ENCODE assay signal across 14 cellular contexts in genomic region chr2:105118960-105119359, GRCh38.
A peak's percentile ranks its signal among the peaks of the same experiment; 100 is the strongest.
DNase-seq lines count a peak whose midpoint lies in the region; ATAC-seq, FAIRE-seq and TF ChIP-seq lines count a peak whose summit lies in the region.
"Had no signal": no experiment of that assay in that cellular context is flagged by ENCODE, and none has a peak within 500 bp of the region (broad histone marks: within the 10 kb centered on the region; RNA-seq: fewer than 3 reads in every experiment).

No MANE protein-coding gene starts in this region.

- no peak overlapping the region for H3K4me3 ChIP-seq in AG04450 (ENCODE audit: low read depth, low read length)
- no peak overlapping the region for H3K4me3 ChIP-seq in HCT116 (replicated peaks in 1 of 2; ENCODE audit: low read depth in 1 of 2, low read length in 2 of 2)
- H3K4me3 ChIP-seq in H1 (ENCODE audit: extremely low read depth in 1 of 4, insufficient read depth in 2 of 4, low read depth in 3 of 4, low read length in 4 of 4) = peak overlapping the region in 2 of 4 experiments; percentile 33 to 56; a peak in 3 of 8 replicates

- H3K18ac ChIP-seq in H1 (ENCODE audit: extremely low read depth, low read length) = 0 out of 2 replicates have a peak overlapping the region, but pooled peaks have one; percentile 36

- no peaks in the 10 kb centered on the region for H3K23me2 ChIP-seq in H1 (ENCODE audit: low read depth, low read length)

- TF ChIP-seq POLR2A in HCT116 (IDR thresholded peaks at IDR 0.05; ENCODE audit: borderline replicate concordance, extremely low read depth, insufficient read depth, insufficient read length) (no peak), H1 (IDR thresholded peaks at IDR 0.05; ENCODE audit: control extremely low read depth in 1 of 2, low read depth in 2 of 2, low read length in 2 of 2) (no peak)

- H3K9ac ChIP-seq in HCT116 (ENCODE audit: low read length) (no peak overlapping the region), H1 (replicated peaks in 1 of 4; ENCODE audit: extremely low read depth in 1 of 4, low read depth in 3 of 4, low read length in 3 of 4) (no peak overlapping the region)

- H3K79me2 ChIP-seq in HCT116 (ENCODE audit: insufficient read depth, low read length) (no peaks in the 10 kb centered on the region), H1 (ENCODE audit: control insufficient read depth in 1 of 2, insufficient read depth in 2 of 2, low read length in 2 of 2) (no peaks in the 10 kb centered on the region)

- ATAC-seq in HCT116 (peak; percentile 63), naive B cell (ENCODE audit: low read depth in 2 of 2) (peak in 1 of 2 donors; percentile 46)

- H3K9me3 ChIP-seq in AG04450 (ENCODE audit: control insufficient read depth, insufficient read depth, low read length) (no peaks in the 10 kb centered on the region; the same call in 1 of the 2 replicates), HCT116 (ENCODE audit: control insufficient read depth in 1 of 2, insufficient read depth in 1 of 2, low read depth in 1 of 2, low read length in 2 of 2) (no peaks in the 10 kb centered on the region), H1 (ENCODE audit: insufficient read depth in 2 of 2, low read depth in 1 of 2, low read length in 1 of 2) (no peaks in the 10 kb centered on the region)

- H2AFZ ChIP-seq in HCT116 (ENCODE audit: low read depth, low read length, poor library complexity, severe bottlenecking) (no peak overlapping the region), H1 (ENCODE audit: low read length) (peak overlapping the region; percentile 95; the same call in 1 of the 2 replicates)

- no peaks in the 10 kb centered on the region for H3K79me1 ChIP-seq in H1 (ENCODE audit: low read depth, low read length)

- peak overlapping the region; percentile 67 for H4K5ac ChIP-seq in H1 (ENCODE audit: insufficient read length, low read depth, low read length)

- no peak overlapping the region for H2BK120ac ChIP-seq in H1 (replicated peaks; ENCODE audit: low read depth, low read length)

- H3K4me1 ChIP-seq in HCT116 (ENCODE audit: control insufficient read depth in 1 of 2, insufficient read depth in 2 of 2, low read length in 2 of 2) (no peaks in the 10 kb centered on the region), H1 (replicated peaks in 1 of 4; ENCODE audit: control insufficient read depth in 3 of 4, insufficient read depth in 4 of 4, low read length in 3 of 4) (no peaks in the 10 kb centered on the region)

- H3K4me1 Mint-ChIP-seq in naive B cell = peaks cover 0 to 6% (median 0%) of the 10 kb centered on the region in 3 donors
- H3K4me1 Mint-ChIP-seq: CD4-positive, alpha-beta memory T cell; central memory CD8-positive, alpha-beta T cell had no signal

- TF ChIP-seq RAD21 in HCT116 (IDR thresholded peaks at IDR 0.05; ENCODE audit: low read depth) (no peak), H1 (IDR thresholded peaks at IDR 0.05 in 1 of 2, conservative IDR thresholded peaks at IDR 0.05 in 1 of 2; ENCODE audit: low read depth in 2 of 2, low read length in 2 of 2) (peak; percentile 54 to 64)

- no peak overlapping the region for H2BK15ac ChIP-seq in H1 (ENCODE audit: low read length)

- peak overlapping the region; percentile 54; the same call in 1 of the 2 replicates for H4K8ac ChIP-seq in H1 (ENCODE audit: extremely low read depth, insufficient read depth, low read length)

- DNase-seq in AG04450 (ENCODE audit: low read depth, low spot score) (no peak), HCT116 (ENCODE audit: low read depth, low spot score) (no peak), H1 (ENCODE audit: low read depth in 1 of 2, low spot score in 2 of 2) (peak in 1 of 2 experiments; percentile 88), naive B cell (peak; percentile 6), NK-92 (lab: John Stamatoyannopoulos, UW; ENCODE audit: unreplicated experiment) (no peak), D721Med (ENCODE audit: insufficient read length, low spot score) (no peak), GM19240 (ENCODE audit: insufficient read length, low spot score) (no peak), NCI-H69 (lab: John Stamatoyannopoulos, UW) (no peak)
- DNase-seq: CD4-positive, alpha-beta memory T cell; NCI-H1417; stimulated activated naive CD4-positive, alpha-beta T cell treated with Interleukin-2 at 50 U/mL for 16 hours; T-helper 1 cell had no signal

- no TSS peak for BruUV-seq in HCT116 (replicated peaks; lab: Mats Ljungman, UMichigan)

- WGBS in H1 (ENCODE audit: extremely low coverage in 1 of 2, insufficient coverage in 1 of 2, insufficient read length in 1 of 2, insufficient replicate concordance in 2 of 2, low coverage in 1 of 2, low lambda C conversion rate in 2 of 2, missing lambda C conversion rate in 1 of 2), 2 experiments = 32% methylated on average over 23 of the region's 23 CpGs; no CpG with 5 or more reads in 1 of the 2 experiments

- CTCF ChIA-PET in AG04450 (lab: Charles Lee) = no interaction called here
- CTCF ChIA-PET in HCT116 (lab: Charles Lee) = interaction anchor here (2.0 kb wide), 1 partner anchor 176 kb away, joined by 4 read pairs; no protein-coding TSS in a partner anchor
- CTCF ChIA-PET in H1 (lab: Charles Lee; ENCODE audit: partially characterized antibody) = interaction anchor here (1.0 to 14.4 kb wide), 10 partner anchors 12 to 160 kb away, joined by 3 to 541 read pairs (median 6); partner anchors contain the start of gene GPR45

- FAIRE-seq in H1 (lab: Jason Lieb, UNC) (no peak), D721Med (lab: Jason Lieb, UNC) (no peak)
- FAIRE-seq: GM12892 had no signal

- TF ChIP-seq CTCF in AG04450 (IDR thresholded peaks at IDR 0.05; ENCODE audit: low read depth, low read length) (peak; percentile 20; the same call in 1 of the 2 replicates), HCT116 (IDR thresholded peaks at IDR 0.05 in 2 of 3, conservative IDR thresholded peaks at IDR 0.05 in 1 of 3; ENCODE audit: borderline replicate concordance in 1 of 3, insufficient read depth in 1 of 3, low read depth in 2 of 3, low read length in 2 of 3) (peak in 2 of 3 experiments; percentile 24 to 42; a peak in 2 of 6 replicates), H1 (IDR thresholded peaks at IDR 0.05; ENCODE audit: control extremely low read depth in 1 of 3, insufficient read depth in 1 of 3, low read depth in 1 of 3, low read length in 3 of 3) (peak; percentile 76 to 93 (median 86)), D721Med (IDR thresholded peaks at IDR 0.05; ENCODE audit: insufficient read depth, missing control alignments) (no peak)

- H3K56ac ChIP-seq in H1 (replicated peaks; ENCODE audit: insufficient read length, low read depth, low read length) = no peak overlapping the region

- TF ChIP-seq EP300 in H1 (IDR thresholded peaks at IDR 0.05; ENCODE audit: borderline replicate concordance in 1 of 2, low read depth in 2 of 2, low read length in 2 of 2) = no peak

- H3K23ac ChIP-seq in H1 (ENCODE audit: insufficient read length) = no peak overlapping the region

- H3K36me3 Mint-ChIP-seq in naive B cell = no peaks in the 10 kb centered on the region

- intact Hi-C loops in HCT116 (cut with micrococcal nuclease) = loop anchor here (10.0 kb wide), 1 partner anchor 426 kb away; no protein-coding TSS in a partner anchor

- H2BK5ac ChIP-seq in H1 (ENCODE audit: low read depth, low read length) = no peak overlapping the region

- RAD21 ChIA-PET in HCT116 (lab: Charles Lee; ENCODE audit: low non-redundant PET in 1 of 2, low total read pairs in 2 of 2, uncharacterized antibody in 2 of 2, unreplicated experiment in 2 of 2) = no interaction called here

- H3K27me3 ChIP-seq in AG04450 (ENCODE audit: control insufficient read depth, insufficient read depth, low read length) = peaks cover 14% of the 10 kb centered on the region
- H3K27me3 ChIP-seq in HCT116 (ENCODE audit: insufficient read depth, low read length) = no peaks in the 10 kb centered on the region
- H3K27me3 ChIP-seq in H1 (replicated peaks in 1 of 4; ENCODE audit: control insufficient read depth in 3 of 4, extremely low read depth in 1 of 4, insufficient read depth in 3 of 4, low read length in 3 of 4) = no peaks in the 10 kb centered on the region

- no peaks in the 10 kb centered on the region for H3K9me2 ChIP-seq in HCT116 (ENCODE audit: insufficient read depth)

- H3K4ac ChIP-seq in H1 (replicated peaks; ENCODE audit: insufficient read length, low read depth, low read length) = no peak overlapping the region

- peak overlapping the region in 2 of 8 donors; percentile 30 to 66 for H3K4me3 Mint-ChIP-seq in naive B cell
- H3K4me3 Mint-ChIP-seq: CD4-positive, alpha-beta memory T cell; central memory CD8-positive, alpha-beta T cell had no signal

- no peak overlapping the region for H2BK20ac ChIP-seq in H1 (ENCODE audit: low read length)

- H4K20me1 ChIP-seq in HCT116 (ENCODE audit: insufficient read depth) = no peaks in the 10 kb centered on the region
- no peaks in the 10 kb centered on the region for H4K20me1 ChIP-seq in H1 (replicated peaks in 1 of 2; ENCODE audit: control insufficient read depth in 1 of 2, insufficient read depth in 2 of 2, low read length in 2 of 2)

- H3K27ac Mint-ChIP-seq in naive B cell = peak overlapping the region in 1 of 6 donors; percentile 38
- H3K27ac Mint-ChIP-seq: CD4-positive, alpha-beta memory T cell had no signal

- H3K27me3 Mint-ChIP-seq in naive B cell = peaks cover 13 to 17% (median 15%) of the 10 kb centered on the region in 3 donors
- H3K27me3 Mint-ChIP-seq: central memory CD8-positive, alpha-beta T cell had no signal

- no peak overlapping the region for H2AK5ac ChIP-seq in H1 (ENCODE audit: low read depth, low read length)

- H2BK12ac ChIP-seq in H1 (ENCODE audit: low read depth, low read length) = peak overlapping the region; percentile 13; the same call in 1 of the 2 replicates

- no peak overlapping the region for H3K27ac ChIP-seq in AG04450 (ENCODE audit: low read depth, low read length)
- H3K27ac ChIP-seq in HCT116 (ENCODE audit: low read depth, low read length) = no peak overlapping the region
- H3K27ac ChIP-seq in H1 (ENCODE audit: low read depth, low read length) = no peak overlapping the region

- H3K14ac ChIP-seq in H1 (ENCODE audit: insufficient read length) = no peak overlapping the region

- H4K91ac ChIP-seq in H1 (replicated peaks; ENCODE audit: insufficient read length, low read length) = peak overlapping the region; percentile 70

- no peaks in the 10 kb centered on the region for H3K9me3 Mint-ChIP-seq in naive B cell
- H3K9me3 Mint-ChIP-seq: CD4-positive, alpha-beta memory T cell; central memory CD8-positive, alpha-beta T cell had no signal

- H3K4me2 ChIP-seq in HCT116 (ENCODE audit: low read length) = no peak overlapping the region
- peak overlapping the region; percentile 54 to 67; a peak in 3 of 4 replicates for H3K4me2 ChIP-seq in H1 (ENCODE audit: insufficient read depth in 1 of 2, low read depth in 2 of 2, low read length in 2 of 2)

- POLR2A ChIA-PET in AG04450 (lab: Yijun Ruan, JAX) = no interaction called here
- POLR2A ChIA-PET in HCT116 (lab: Charles Lee) = no interaction called here
- POLR2A ChIA-PET in H1 (lab: Charles Lee; ENCODE audit: partially characterized antibody) = no interaction called here

- H3K36me3 ChIP-seq in HCT116 (ENCODE audit: control insufficient read depth in 1 of 2, insufficient read depth in 2 of 2, low read length in 2 of 2) = no peaks in the 10 kb centered on the region
- H3K36me3 ChIP-seq in H1 (ENCODE audit: control insufficient read depth in 2 of 4, insufficient read depth in 4 of 4, low read length in 3 of 4) = no peaks in the 10 kb centered on the region

TF ChIP-seq in H1, 55 proteins besides CTCF, POLR2A, EP300 and RAD21 (continues in another document):
- TF ChIP-seq BACH1 (IDR thresholded peaks at IDR 0.05; ENCODE audit: low read length) = peak; percentile 85
- TF ChIP-seq HDAC6 (IDR thresholded peaks at IDR 0.05; ENCODE audit: low read depth, low read length) = no peak
- TF ChIP-seq CEBPB (IDR thresholded peaks at IDR 0.05; ENCODE audit: low read depth, low read length) = no peak
